Comparison of ENCODE assay signal across 1 cellular context in genomic region chr1:212557739-212558664, GRCh38.
TF ChIP-seq lines count a peak whose summit lies in the region.

No MANE protein-coding gene starts in this region.

TF ChIP-seq in K562, 482 proteins besides CTCF, POLR2A, EP300 and RAD21 (continued from another document and continues in another):
- TF ChIP-seq ATF6 (CRISPR knock-in tag; IDR thresholded peaks at IDR 0.05) (0 out of 2 replicates have a peak, but pooled peaks have one; percentile 2), ZZZ3 (IDR thresholded peaks at IDR 0.05) (no peak), POU5F1 (IDR thresholded peaks at IDR 0.05; ENCODE audit: borderline replicate concordance, low read depth, low read length, partially characterized antibody) (no peak), EHMT2 (IDR thresholded peaks at IDR 0.05) (no peak), ZC3H11A (IDR thresholded peaks at IDR 0.05; ENCODE audit: low read depth, low read length) (no peak), SUPT5H (IDR thresholded peaks at IDR 0.05) (0 out of 2 replicates have a peak, but pooled peaks have one; percentile 56), SNRNP70 (optimal IDR thresholded peaks at IDR 0.05; ENCODE audit: low read depth, low read length) (no peak), TRIM28 (IDR thresholded peaks at IDR 0.05) (0 out of 2 replicates have a peak, but pooled peaks have one; percentile 13), SPI1 (IDR thresholded peaks at IDR 0.05; ENCODE audit: borderline replicate concordance, low read depth, low read length) (no peak), ZFP1 (CRISPR knock-in tag; IDR thresholded peaks at IDR 0.05) (no peak), HMGXB4 (CRISPR knock-in tag; IDR thresholded peaks at IDR 0.05) (peak; percentile 86), MED1 (CRISPR knock-in tag; IDR thresholded peaks at IDR 0.05; ENCODE audit: borderline replicate concordance) (0 out of 2 replicates have a peak, but pooled peaks have one; percentile 58), SIX5 (IDR thresholded peaks at IDR 0.05; ENCODE audit: borderline replicate concordance in 1 of 2, insufficient read depth in 1 of 2, low read depth in 1 of 2, low read length in 2 of 2) (no peak), HMBOX1 (IDR thresholded peaks at IDR 0.05) (no peak), ZNF280B (CRISPR knock-in tag; IDR thresholded peaks at IDR 0.05) (no peak), ZNF75A (CRISPR knock-in tag; IDR thresholded peaks at IDR 0.05) (no peak), ZNF639 (CRISPR knock-in tag; conservative IDR thresholded peaks at IDR 0.05 in 1 of 2, IDR thresholded peaks at IDR 0.05 in 1 of 2) (peak in 1 of 2 experiments; percentile 4; a peak in 2 of 4 replicates), FOXK1 (CRISPR knock-in tag; IDR thresholded peaks at IDR 0.05; ENCODE audit: borderline replicate concordance) (no peak)
- TF ChIP-seq, protein P1, sequence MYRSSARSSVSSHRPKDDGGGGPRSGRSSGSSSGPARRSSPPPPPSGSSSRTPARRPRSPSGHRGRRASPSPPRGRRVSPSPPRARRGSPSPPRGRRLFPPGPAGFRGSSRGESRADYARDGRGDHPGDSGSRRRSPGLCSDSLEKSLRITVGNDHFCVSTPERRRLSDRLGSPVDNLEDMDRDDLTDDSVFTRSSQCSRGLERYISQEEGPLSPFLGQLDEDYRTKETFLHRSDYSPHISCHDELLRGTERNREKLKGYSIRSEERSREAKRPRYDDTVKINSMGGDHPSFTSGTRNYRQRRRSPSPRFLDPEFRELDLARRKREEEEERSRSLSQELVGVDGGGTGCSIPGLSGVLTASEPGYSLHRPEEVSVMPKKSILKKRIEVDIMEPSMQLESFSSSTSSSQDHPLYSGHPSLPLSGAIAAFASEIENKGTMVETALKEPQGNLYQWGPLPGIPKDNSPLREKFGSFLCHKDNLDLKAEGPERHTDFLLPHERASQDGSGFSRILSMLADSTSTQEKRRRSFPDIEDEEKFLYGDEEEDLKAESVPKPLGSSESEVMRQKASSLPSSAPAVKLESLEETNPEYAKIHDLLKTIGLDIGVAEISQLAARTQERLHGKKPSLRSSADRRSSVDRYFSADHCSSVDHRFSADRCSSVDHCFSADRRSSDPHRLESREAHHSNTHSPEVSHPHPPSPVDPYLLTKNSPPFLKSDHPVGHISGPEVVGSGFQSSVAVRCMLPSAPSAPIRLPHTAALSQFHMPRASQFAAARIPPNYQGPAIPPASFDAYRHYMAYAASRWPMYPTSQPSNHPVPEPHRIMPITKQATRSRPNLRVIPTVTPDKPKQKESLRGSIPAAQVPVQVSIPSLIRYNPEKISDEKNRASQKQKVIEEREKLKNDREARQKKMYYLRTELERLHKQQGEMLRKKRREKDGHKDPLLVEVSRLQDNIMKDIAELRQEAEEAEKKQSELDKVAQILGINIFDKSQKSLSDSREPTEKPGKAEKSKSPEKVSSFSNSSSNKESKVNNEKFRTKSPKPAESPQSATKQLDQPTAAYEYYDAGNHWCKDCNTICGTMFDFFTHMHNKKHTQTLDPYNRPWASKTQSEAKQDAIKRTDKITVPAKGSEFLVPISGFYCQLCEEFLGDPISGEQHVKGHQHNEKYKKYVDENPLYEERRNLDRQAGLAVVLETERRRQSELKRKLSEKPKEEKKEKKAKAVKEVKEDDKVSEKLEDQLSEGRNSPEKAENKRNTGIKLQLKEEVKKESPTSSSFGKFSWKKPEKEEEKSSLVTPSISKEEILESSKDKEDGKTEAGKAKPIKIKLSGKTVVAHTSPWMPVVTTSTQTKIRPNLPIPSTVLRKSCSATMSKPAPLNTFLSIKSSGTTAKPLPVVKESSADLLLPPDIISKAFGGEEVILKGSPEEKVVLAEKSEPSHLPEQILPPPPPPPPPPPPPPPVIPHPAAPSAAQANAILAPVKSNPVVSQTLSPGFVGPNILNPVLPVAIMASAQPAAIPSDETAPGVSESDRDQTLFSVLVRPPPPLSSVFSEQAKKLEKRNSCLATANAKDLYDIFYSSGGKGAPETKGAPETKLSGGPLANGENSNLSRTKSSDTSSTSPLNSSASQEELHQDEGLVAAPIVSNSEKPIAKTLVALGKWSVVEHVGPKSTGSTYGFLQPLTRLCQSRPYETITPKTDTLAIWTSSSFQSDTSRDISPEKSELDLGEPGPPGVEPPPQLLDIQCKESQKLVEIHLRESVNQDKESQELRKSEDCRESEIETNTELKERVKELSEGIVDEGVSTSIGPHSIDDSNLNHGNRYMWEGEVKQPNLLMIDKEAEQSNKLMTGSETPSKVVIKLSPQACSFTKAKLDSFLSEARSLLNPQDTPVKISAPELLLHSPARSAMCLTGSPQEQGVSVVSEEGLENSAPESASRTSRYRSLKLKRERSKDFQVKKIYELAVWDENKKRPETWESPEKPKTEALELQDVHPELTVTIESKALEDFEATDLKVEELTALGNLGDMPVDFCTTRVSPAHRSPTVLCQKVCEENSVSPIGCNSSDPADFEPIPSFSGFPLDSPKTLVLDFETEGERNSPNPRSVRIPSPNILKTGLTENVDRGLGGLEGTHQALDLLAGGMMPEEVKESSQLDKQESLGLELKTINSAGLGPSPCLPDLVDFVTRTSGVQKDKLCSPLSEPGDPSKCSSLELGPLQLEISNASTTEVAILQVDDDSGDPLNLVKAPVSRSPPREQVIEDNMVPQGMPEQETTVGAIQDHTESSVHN (IDR thresholded peaks at IDR 0.05; ENCODE audit: borderline replicate concordance in 1 of 2, low read depth in 1 of 2), result no peak
- TF ChIP-seq, protein P2, sequence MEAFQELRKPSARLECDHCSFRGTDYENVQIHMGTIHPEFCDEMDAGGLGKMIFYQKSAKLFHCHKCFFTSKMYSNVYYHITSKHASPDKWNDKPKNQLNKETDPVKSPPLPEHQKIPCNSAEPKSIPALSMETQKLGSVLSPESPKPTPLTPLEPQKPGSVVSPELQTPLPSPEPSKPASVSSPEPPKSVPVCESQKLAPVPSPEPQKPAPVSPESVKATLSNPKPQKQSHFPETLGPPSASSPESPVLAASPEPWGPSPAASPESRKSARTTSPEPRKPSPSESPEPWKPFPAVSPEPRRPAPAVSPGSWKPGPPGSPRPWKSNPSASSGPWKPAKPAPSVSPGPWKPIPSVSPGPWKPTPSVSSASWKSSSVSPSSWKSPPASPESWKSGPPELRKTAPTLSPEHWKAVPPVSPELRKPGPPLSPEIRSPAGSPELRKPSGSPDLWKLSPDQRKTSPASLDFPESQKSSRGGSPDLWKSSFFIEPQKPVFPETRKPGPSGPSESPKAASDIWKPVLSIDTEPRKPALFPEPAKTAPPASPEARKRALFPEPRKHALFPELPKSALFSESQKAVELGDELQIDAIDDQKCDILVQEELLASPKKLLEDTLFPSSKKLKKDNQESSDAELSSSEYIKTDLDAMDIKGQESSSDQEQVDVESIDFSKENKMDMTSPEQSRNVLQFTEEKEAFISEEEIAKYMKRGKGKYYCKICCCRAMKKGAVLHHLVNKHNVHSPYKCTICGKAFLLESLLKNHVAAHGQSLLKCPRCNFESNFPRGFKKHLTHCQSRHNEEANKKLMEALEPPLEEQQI (IDR thresholded peaks at IDR 0.05), result 0 out of 2 replicates have a peak, but pooled peaks have one; percentile 13
- TF ChIP-seq, protein P3, sequence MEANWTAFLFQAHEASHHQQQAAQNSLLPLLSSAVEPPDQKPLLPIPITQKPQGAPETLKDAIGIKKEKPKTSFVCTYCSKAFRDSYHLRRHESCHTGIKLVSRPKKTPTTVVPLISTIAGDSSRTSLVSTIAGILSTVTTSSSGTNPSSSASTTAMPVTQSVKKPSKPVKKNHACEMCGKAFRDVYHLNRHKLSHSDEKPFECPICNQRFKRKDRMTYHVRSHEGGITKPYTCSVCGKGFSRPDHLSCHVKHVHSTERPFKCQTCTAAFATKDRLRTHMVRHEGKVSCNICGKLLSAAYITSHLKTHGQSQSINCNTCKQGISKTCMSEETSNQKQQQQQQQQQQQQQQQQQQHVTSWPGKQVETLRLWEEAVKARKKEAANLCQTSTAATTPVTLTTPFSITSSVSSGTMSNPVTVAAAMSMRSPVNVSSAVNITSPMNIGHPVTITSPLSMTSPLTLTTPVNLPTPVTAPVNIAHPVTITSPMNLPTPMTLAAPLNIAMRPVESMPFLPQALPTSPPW (CRISPR knock-in tag; IDR thresholded peaks at IDR 0.05), result no peak
- TF ChIP-seq, protein P4, sequence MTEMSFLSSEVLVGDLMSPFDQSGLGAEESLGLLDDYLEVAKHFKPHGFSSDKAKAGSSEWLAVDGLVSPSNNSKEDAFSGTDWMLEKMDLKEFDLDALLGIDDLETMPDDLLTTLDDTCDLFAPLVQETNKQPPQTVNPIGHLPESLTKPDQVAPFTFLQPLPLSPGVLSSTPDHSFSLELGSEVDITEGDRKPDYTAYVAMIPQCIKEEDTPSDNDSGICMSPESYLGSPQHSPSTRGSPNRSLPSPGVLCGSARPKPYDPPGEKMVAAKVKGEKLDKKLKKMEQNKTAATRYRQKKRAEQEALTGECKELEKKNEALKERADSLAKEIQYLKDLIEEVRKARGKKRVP (CRISPR knock-in tag; IDR thresholded peaks at IDR 0.05), result no peak
- TF ChIP-seq, protein P5, sequence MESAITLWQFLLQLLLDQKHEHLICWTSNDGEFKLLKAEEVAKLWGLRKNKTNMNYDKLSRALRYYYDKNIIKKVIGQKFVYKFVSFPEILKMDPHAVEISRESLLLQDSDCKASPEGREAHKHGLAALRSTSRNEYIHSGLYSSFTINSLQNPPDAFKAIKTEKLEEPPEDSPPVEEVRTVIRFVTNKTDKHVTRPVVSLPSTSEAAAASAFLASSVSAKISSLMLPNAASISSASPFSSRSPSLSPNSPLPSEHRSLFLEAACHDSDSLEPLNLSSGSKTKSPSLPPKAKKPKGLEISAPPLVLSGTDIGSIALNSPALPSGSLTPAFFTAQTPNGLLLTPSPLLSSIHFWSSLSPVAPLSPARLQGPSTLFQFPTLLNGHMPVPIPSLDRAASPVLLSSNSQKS (CRISPR knock-in tag; IDR thresholded peaks at IDR 0.05), result no peak
- TF ChIP-seq, protein P6, sequence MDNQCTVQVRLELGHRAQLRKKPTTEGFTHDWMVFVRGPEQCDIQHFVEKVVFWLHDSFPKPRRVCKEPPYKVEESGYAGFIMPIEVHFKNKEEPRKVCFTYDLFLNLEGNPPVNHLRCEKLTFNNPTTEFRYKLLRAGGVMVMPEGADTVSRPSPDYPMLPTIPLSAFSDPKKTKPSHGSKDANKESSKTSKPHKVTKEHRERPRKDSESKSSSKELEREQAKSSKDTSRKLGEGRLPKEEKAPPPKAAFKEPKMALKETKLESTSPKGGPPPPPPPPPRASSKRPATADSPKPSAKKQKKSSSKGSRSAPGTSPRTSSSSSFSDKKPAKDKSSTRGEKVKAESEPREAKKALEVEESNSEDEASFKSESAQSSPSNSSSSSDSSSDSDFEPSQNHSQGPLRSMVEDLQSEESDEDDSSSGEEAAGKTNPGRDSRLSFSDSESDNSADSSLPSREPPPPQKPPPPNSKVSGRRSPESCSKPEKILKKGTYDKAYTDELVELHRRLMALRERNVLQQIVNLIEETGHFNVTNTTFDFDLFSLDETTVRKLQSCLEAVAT (IDR thresholded peaks at IDR 0.05), result 0 out of 4 replicates have a peak, but pooled peaks of 1 of the 2 experiments have one; percentile 27
